ENCODE assay signal across 1 cellular context in the genomic region with DNA sequence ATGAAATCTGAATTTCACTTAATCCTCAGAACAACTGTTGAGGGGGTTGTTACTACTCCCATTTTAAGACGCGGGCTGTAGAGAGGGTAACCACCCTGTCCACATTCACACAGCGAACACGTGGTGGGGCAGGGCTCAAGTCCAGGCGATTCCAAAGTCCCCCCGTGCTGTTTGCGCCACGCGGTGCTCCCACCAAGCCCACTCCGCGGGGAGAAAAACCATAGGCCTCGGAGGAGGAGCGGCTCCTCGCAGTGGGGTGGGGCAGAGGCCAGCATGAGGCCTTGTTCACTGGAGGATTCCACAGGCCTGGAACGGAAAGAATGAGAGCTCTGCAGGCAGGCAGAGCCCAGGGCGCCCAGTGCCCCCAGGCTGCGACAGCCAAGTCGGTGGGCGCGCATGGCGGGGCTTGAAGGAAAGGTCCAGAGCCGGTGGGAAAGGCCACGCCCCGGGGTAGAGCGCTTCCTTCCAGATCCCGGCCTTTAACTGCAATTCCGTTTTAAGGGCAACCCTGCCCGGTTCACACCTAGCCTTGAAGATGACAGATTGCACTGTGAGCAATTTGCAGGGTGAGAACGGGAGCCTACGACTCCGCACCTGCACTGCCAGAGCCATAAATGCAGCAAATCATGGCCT.
A peak's percentile ranks its signal among the peaks of the same experiment; 100 is the strongest.
TF ChIP-seq lines count a peak whose summit lies in the region.

No MANE protein-coding gene starts in this region.

TF ChIP-seq in HEK293, 187 proteins besides CTCF, POLR2A, EP300 and RAD21 (continued from another document):
- TF ChIP-seq, protein P1, sequence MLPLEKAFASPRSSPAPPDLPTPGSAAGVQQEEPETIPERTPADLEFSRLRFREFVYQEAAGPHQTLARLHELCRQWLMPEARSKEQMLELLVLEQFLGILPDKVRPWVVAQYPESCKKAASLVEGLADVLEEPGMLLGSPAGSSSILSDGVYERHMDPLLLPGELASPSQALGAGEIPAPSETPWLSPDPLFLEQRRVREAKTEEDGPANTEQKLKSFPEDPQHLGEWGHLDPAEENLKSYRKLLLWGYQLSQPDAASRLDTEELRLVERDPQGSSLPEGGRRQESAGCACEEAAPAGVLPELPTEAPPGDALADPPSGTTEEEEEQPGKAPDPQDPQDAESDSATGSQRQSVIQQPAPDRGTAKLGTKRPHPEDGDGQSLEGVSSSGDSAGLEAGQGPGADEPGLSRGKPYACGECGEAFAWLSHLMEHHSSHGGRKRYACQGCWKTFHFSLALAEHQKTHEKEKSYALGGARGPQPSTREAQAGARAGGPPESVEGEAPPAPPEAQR (tag by site-specific recombination; IDR thresholded peaks at IDR 0.05): no peak
- TF ChIP-seq ZIC2 (tag by site-specific recombination; IDR thresholded peaks at IDR 0.05): peak; percentile 72
